Comparison of ENCODE assay signal across 29 cellular contexts in the genomic region with DNA sequence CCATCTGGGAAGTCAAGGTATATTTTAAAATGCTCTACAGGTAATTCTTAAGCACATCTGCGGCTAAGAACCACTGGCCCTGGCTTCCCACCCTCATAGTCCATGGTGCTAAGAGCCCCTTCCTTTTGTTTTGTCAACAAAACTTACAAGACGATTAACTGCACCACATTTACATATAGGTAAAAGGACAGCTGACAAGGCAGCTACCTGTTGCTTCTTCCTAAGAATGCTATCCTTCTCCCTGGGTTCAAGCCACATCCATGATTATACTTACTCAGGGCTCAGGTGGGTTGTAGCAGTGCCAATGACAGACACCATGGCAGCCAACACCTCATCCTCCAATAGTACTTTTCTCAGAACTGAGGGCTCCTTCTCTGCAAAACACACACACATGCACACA.
"Had no signal": no experiment of that assay in that cellular context is flagged by ENCODE, and none has a peak within 500 bp of the region (broad histone marks: within the 10 kb centered on the region; RNA-seq: fewer than 3 reads in every experiment).

No MANE protein-coding gene starts in this region.

- H3K36me3 ChIP-seq: ovary, uterus had no signal

- H3K9me3 ChIP-seq: left lung, neutrophil, ovary, prostate gland, sigmoid colon, spleen, tibial nerve, uterus had no signal

- H3K27me3 ChIP-seq: left lung, neural progenitor cell, neutrophil, ovary, sigmoid colon, spleen, tibial nerve, uterus had no signal

- H3K27ac Mint-ChIP-seq: mesothelial cell of epicardium; natural killer cell; neural progenitor cell; stimulated activated memory B cell treated with anti-CD40 and anti-IgM and Interleukin-4, amounts not matched to agents 10 μg/mL and 1 μg/mL and 100 μg/mL, for 72 hours; type B pancreatic cell had no signal

- H3K9ac ChIP-seq: neural progenitor cell had no signal

- H3K27ac ChIP-seq: left lung, neural progenitor cell, neutrophil, ovary, prostate gland, sigmoid colon, spleen, tibial nerve, uterus had no signal

- DNase-seq: hypothalamus; immature natural killer cell; kidney; left colon; left lung; mesendoderm; naive B cell; natural killer cell; nephron progenitor cell; ovary; retina; right cardiac atrium; sigmoid colon; small intestine; spleen; stimulated activated CD4-positive, alpha-beta T cell treated with anti-CD3 and anti-CD28 coated beads, Interleukin-4, amount 100 ng/mL, for 24 hours; stimulated activated CD8-positive, alpha-beta memory T cell treated with anti-CD3 and anti-CD28 coated beads, Interleukin-4, amount 100 ng/mL, for 48 hours; stimulated activated naive CD4-positive, alpha-beta T cell treated with Interleukin-2 at 50 U/mL for 16 hours; stimulated activated naive CD8-positive, alpha-beta T cell treated with anti-CD3 and anti-CD28 coated beads, Interleukin-15, amount 100 ng/mL, for 72 hours; substantia nigra; uterus had no signal

- H3K27me3 Mint-ChIP-seq: naive B cell; stimulated activated memory B cell treated with anti-CD40 and anti-IgM and Interleukin-4, amounts not matched to agents 10 μg/mL and 1 μg/mL and 100 μg/mL, for 72 hours; stimulated activated naive CD8-positive, alpha-beta T cell treated with anti-CD3 and anti-CD28 coated beads, Interleukin-15, amount 100 ng/mL, for 72 hours; type B pancreatic cell had no signal

- H3K4me3 Mint-ChIP-seq: immature natural killer cell; mesothelial cell of epicardium; naive B cell; natural killer cell; nephron progenitor cell; stimulated activated memory B cell treated with anti-CD40 and anti-IgM and Interleukin-4, amounts not matched to agents 10 μg/mL and 1 μg/mL and 100 μg/mL, for 72 hours; stimulated activated naive CD8-positive, alpha-beta T cell treated with anti-CD3 and anti-CD28 coated beads, Interleukin-15, amount 100 ng/mL, for 72 hours; type B pancreatic cell had no signal

- H3K4me2 ChIP-seq: neural progenitor cell had no signal

- H3K4me1 ChIP-seq: neural progenitor cell, sigmoid colon, uterus had no signal

- H3K4me1 Mint-ChIP-seq: mesothelial cell of epicardium; natural killer cell; neural progenitor cell; stimulated activated memory B cell treated with anti-CD40 and anti-IgM and Interleukin-4, amounts not matched to agents 10 μg/mL and 1 μg/mL and 100 μg/mL, for 72 hours; stimulated activated naive CD8-positive, alpha-beta T cell treated with anti-CD3 and anti-CD28 coated beads, Interleukin-15, amount 100 ng/mL, for 72 hours had no signal

- ATAC-seq: left colon; left lung; natural killer cell; right cardiac atrium; stimulated activated memory B cell treated with anti-CD40 and anti-IgM and Interleukin-4, amounts not matched to agents 10 μg/mL and 1 μg/mL and 100 μg/mL, for 72 hours; stimulated activated naive CD8-positive, alpha-beta T cell treated with anti-CD3 and anti-CD28 coated beads, Interleukin-15, amount 100 ng/mL, for 72 hours had no signal

- H2AFZ ChIP-seq: neural progenitor cell had no signal

- H3K4me3 ChIP-seq: left lung, lung, neural progenitor cell, ovary, prostate gland, sigmoid colon, spleen, tibial nerve, uterus had no signal

- H3K9me3 Mint-ChIP-seq: mesothelial cell of epicardium; naive B cell; natural killer cell; nephron progenitor cell; neural progenitor cell; stimulated activated memory B cell treated with anti-CD40 and anti-IgM and Interleukin-4, amounts not matched to agents 10 μg/mL and 1 μg/mL and 100 μg/mL, for 72 hours; stimulated activated naive CD8-positive, alpha-beta T cell treated with anti-CD3 and anti-CD28 coated beads, Interleukin-15, amount 100 ng/mL, for 72 hours; type B pancreatic cell had no signal
